In the genomic region with DNA sequence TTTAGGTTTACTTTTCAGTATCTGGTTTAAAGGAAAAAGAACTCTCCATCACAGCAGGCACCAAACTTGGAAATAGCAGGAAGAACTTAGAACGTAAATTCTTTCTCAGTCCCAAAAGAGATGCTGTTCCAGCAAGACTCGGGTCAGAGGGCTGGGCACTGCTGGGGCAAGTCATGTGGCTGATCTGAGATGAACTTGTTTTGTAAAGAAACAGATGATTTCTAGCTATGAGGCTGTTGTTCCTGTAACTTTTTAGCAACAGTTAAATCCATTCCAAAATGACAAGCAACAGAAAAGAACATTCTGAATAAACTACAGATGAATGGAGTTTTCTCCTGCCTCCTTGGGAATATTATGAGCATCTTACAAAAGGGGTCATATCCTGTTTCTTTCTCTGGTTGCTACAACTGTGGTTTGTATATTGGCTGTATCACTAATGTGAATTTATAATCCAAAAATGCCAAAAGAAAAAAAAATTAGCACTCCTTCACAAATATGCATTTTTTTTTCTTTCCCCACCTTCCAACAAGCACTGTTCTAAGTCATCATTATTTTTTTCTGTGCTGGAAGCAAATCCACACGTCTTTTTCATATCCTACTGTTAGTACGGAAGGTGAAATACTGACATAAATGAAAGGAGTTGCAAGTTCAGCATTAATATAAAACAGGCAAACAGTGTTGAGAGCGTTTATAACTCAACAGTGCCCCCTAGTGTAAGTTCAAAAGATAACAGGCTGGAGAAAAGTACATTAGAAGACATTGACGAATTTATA, we compare ENCODE assay signal across 1 cellular context.
TF ChIP-seq lines count a peak whose summit lies in the region.

No MANE protein-coding gene starts in this region.

TF ChIP-seq in GM12878, 131 proteins besides CTCF, POLR2A, EP300 and RAD21 (continued from another document):
- TF ChIP-seq, protein P1, sequence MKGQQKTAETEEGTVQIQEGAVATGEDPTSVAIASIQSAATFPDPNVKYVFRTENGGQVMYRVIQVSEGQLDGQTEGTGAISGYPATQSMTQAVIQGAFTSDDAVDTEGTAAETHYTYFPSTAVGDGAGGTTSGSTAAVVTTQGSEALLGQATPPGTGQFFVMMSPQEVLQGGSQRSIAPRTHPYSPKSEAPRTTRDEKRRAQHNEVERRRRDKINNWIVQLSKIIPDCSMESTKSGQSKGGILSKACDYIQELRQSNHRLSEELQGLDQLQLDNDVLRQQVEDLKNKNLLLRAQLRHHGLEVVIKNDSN (IDR thresholded peaks at IDR 0.05; ENCODE audit: borderline replicate concordance, extremely low read length, insufficient read depth, low read depth, low read length): no peak
- TF ChIP-seq FOS (IDR thresholded peaks at IDR 0.05; ENCODE audit: borderline replicate concordance, extremely low read depth, insufficient read length) (no peak), RB1 (IDR thresholded peaks at IDR 0.05; ENCODE audit: borderline replicate concordance) (peak; percentile 47; the same call in 1 of the 2 replicates), SRF (IDR thresholded peaks at IDR 0.05; ENCODE audit: low read depth in 2 of 2, low read length in 2 of 2) (no peak), MYB (IDR thresholded peaks at IDR 0.05; ENCODE audit: borderline replicate concordance, low read depth, low read length) (no peak), TCF3 (IDR thresholded peaks at IDR 0.05; ENCODE audit: borderline replicate concordance, insufficient read depth, low read depth, low read length) (no peak), MEF2B (IDR thresholded peaks at IDR 0.05; ENCODE audit: partially characterized antibody, poor library complexity, severe bottlenecking) (no peak), SREBF2 (IDR thresholded peaks at IDR 0.05; ENCODE audit: low read length) (no peak), IRF4 (IDR thresholded peaks at IDR 0.05; ENCODE audit: low read depth, low read length) (no peak), ETV6 (conservative IDR thresholded peaks at IDR 0.05 in 1 of 2, IDR thresholded peaks at IDR 0.05 in 1 of 2; ENCODE audit: borderline replicate concordance in 1 of 2, low read depth in 1 of 2) (no peak), ZNF24 (IDR thresholded peaks at IDR 0.05) (no peak), BHLHE40 (IDR thresholded peaks at IDR 0.05; ENCODE audit: borderline replicate concordance in 1 of 2, low read depth in 2 of 2, low read length in 1 of 2) (no peak), SMC3 (IDR thresholded peaks at IDR 0.05; ENCODE audit: borderline replicate concordance, low read length) (peak; percentile 98), MTA2 (IDR thresholded peaks at IDR 0.05; ENCODE audit: low read depth) (no peak), ZNF384 (IDR thresholded peaks at IDR 0.05; ENCODE audit: borderline replicate concordance, low read depth, low read length) (no peak), ZBED1 (IDR thresholded peaks at IDR 0.05; ENCODE audit: borderline replicate concordance) (no peak), IKZF1 (conservative IDR thresholded peaks at IDR 0.05) (no peak), RFX5 (IDR thresholded peaks at IDR 0.05; ENCODE audit: low read depth, low read length) (no peak), NR2F1 (conservative IDR thresholded peaks at IDR 0.05) (no peak), ATF7 (IDR thresholded peaks at IDR 0.05; ENCODE audit: low read depth) (peak; percentile 11; the same call in 1 of the 2 replicates)
- TF ChIP-seq, protein P2, sequence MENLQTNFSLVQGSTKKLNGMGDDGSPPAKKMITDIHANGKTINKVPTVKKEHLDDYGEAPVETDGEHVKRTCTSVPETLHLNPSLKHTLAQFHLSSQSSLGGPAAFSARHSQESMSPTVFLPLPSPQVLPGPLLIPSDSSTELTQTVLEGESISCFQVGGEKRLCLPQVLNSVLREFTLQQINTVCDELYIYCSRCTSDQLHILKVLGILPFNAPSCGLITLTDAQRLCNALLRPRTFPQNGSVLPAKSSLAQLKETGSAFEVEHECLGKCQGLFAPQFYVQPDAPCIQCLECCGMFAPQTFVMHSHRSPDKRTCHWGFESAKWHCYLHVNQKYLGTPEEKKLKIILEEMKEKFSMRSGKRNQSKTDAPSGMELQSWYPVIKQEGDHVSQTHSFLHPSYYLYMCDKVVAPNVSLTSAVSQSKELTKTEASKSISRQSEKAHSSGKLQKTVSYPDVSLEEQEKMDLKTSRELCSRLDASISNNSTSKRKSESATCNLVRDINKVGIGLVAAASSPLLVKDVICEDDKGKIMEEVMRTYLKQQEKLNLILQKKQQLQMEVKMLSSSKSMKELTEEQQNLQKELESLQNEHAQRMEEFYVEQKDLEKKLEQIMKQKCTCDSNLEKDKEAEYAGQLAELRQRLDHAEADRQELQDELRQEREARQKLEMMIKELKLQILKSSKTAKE (IDR thresholded peaks at IDR 0.05; ENCODE audit: low read depth, poor library complexity, severe bottlenecking): peak; percentile 46
- TF ChIP-seq, protein P3, sequence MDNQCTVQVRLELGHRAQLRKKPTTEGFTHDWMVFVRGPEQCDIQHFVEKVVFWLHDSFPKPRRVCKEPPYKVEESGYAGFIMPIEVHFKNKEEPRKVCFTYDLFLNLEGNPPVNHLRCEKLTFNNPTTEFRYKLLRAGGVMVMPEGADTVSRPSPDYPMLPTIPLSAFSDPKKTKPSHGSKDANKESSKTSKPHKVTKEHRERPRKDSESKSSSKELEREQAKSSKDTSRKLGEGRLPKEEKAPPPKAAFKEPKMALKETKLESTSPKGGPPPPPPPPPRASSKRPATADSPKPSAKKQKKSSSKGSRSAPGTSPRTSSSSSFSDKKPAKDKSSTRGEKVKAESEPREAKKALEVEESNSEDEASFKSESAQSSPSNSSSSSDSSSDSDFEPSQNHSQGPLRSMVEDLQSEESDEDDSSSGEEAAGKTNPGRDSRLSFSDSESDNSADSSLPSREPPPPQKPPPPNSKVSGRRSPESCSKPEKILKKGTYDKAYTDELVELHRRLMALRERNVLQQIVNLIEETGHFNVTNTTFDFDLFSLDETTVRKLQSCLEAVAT (IDR thresholded peaks at IDR 0.05): 0 out of 2 replicates have a peak, but pooled peaks have one; percentile 46
- TF ChIP-seq, protein P4, sequence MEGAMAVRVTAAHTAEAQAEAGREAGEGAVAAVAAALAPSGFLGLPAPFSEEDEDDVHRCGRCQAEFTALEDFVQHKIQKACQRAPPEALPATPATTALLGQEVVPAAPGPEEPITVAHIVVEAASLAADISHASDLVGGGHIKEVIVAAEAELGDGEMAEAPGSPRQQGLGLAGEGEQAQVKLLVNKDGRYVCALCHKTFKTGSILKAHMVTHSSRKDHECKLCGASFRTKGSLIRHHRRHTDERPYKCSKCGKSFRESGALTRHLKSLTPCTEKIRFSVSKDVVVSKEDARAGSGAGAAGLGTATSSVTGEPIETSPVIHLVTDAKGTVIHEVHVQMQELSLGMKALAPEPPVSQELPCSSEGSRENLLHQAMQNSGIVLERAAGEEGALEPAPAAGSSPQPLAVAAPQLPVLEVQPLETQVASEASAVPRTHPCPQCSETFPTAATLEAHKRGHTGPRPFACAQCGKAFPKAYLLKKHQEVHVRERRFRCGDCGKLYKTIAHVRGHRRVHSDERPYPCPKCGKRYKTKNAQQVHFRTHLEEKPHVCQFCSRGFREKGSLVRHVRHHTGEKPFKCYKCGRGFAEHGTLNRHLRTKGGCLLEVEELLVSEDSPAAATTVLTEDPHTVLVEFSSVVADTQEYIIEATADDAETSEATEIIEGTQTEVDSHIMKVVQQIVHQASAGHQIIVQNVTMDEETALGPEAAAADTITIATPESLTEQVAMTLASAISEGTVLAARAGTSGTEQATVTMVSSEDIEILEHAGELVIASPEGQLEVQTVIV (IDR thresholded peaks at IDR 0.05; ENCODE audit: borderline replicate concordance, partially characterized antibody): no peak
- TF ChIP-seq, protein P5, sequence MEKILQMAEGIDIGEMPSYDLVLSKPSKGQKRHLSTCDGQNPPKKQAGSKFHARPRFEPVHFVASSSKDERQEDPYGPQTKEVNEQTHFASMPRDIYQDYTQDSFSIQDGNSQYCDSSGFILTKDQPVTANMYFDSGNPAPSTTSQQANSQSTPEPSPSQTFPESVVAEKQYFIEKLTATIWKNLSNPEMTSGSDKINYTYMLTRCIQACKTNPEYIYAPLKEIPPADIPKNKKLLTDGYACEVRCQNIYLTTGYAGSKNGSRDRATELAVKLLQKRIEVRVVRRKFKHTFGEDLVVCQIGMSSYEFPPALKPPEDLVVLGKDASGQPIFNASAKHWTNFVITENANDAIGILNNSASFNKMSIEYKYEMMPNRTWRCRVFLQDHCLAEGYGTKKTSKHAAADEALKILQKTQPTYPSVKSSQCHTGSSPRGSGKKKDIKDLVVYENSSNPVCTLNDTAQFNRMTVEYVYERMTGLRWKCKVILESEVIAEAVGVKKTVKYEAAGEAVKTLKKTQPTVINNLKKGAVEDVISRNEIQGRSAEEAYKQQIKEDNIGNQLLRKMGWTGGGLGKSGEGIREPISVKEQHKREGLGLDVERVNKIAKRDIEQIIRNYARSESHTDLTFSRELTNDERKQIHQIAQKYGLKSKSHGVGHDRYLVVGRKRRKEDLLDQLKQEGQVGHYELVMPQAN (conservative IDR thresholded peaks at IDR 0.05): no peak
- TF ChIP-seq, protein P6, sequence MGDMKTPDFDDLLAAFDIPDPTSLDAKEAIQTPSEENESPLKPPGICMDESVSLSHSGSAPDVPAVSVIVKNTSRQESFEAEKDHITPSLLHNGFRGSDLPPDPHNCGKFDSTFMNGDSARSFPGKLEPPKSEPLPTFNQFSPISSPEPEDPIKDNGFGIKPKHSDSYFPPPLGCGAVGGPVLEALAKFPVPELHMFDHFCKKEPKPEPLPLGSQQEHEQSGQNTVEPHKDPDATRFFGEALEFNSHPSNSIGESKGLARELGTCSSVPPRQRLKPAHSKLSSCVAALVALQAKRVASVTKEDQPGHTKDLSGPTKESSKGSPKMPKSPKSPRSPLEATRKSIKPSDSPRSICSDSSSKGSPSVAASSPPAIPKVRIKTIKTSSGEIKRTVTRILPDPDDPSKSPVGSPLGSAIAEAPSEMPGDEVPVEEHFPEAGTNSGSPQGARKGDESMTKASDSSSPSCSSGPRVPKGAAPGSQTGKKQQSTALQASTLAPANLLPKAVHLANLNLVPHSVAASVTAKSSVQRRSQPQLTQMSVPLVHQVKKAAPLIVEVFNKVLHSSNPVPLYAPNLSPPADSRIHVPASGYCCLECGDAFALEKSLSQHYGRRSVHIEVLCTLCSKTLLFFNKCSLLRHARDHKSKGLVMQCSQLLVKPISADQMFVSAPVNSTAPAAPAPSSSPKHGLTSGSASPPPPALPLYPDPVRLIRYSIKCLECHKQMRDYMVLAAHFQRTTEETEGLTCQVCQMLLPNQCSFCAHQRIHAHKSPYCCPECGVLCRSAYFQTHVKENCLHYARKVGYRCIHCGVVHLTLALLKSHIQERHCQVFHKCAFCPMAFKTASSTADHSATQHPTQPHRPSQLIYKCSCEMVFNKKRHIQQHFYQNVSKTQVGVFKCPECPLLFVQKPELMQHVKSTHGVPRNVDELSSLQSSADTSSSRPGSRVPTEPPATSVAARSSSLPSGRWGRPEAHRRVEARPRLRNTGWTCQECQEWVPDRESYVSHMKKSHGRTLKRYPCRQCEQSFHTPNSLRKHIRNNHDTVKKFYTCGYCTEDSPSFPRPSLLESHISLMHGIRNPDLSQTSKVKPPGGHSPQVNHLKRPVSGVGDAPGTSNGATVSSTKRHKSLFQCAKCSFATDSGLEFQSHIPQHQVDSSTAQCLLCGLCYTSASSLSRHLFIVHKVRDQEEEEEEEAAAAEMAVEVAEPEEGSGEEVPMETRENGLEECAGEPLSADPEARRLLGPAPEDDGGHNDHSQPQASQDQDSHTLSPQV (IDR thresholded peaks at IDR 0.05): peak; percentile 21; the same call in 1 of the 2 replicates
- TF ChIP-seq, protein P7, sequence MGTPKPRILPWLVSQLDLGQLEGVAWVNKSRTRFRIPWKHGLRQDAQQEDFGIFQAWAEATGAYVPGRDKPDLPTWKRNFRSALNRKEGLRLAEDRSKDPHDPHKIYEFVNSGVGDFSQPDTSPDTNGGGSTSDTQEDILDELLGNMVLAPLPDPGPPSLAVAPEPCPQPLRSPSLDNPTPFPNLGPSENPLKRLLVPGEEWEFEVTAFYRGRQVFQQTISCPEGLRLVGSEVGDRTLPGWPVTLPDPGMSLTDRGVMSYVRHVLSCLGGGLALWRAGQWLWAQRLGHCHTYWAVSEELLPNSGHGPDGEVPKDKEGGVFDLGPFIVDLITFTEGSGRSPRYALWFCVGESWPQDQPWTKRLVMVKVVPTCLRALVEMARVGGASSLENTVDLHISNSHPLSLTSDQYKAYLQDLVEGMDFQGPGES (IDR thresholded peaks at IDR 0.05): no peak
- TF ChIP-seq, protein P8, sequence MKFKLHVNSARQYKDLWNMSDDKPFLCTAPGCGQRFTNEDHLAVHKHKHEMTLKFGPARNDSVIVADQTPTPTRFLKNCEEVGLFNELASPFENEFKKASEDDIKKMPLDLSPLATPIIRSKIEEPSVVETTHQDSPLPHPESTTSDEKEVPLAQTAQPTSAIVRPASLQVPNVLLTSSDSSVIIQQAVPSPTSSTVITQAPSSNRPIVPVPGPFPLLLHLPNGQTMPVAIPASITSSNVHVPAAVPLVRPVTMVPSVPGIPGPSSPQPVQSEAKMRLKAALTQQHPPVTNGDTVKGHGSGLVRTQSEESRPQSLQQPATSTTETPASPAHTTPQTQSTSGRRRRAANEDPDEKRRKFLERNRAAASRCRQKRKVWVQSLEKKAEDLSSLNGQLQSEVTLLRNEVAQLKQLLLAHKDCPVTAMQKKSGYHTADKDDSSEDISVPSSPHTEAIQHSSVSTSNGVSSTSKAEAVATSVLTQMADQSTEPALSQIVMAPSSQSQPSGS (IDR thresholded peaks at IDR 0.05; ENCODE audit: low read length): no peak
- TF ChIP-seq, protein P9, sequence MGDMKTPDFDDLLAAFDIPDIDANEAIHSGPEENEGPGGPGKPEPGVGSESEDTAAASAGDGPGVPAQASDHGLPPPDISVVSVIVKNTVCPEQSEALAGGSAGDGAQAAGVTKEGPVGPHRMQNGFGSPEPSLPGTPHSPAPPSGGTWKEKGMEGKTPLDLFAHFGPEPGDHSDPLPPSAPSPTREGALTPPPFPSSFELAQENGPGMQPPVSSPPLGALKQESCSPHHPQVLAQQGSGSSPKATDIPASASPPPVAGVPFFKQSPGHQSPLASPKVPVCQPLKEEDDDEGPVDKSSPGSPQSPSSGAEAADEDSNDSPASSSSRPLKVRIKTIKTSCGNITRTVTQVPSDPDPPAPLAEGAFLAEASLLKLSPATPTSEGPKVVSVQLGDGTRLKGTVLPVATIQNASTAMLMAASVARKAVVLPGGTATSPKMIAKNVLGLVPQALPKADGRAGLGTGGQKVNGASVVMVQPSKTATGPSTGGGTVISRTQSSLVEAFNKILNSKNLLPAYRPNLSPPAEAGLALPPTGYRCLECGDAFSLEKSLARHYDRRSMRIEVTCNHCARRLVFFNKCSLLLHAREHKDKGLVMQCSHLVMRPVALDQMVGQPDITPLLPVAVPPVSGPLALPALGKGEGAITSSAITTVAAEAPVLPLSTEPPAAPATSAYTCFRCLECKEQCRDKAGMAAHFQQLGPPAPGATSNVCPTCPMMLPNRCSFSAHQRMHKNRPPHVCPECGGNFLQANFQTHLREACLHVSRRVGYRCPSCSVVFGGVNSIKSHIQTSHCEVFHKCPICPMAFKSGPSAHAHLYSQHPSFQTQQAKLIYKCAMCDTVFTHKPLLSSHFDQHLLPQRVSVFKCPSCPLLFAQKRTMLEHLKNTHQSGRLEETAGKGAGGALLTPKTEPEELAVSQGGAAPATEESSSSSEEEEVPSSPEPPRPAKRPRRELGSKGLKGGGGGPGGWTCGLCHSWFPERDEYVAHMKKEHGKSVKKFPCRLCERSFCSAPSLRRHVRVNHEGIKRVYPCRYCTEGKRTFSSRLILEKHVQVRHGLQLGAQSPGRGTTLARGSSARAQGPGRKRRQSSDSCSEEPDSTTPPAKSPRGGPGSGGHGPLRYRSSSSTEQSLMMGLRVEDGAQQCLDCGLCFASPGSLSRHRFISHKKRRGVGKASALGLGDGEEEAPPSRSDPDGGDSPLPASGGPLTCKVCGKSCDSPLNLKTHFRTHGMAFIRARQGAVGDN (IDR thresholded peaks at IDR 0.05): no peak
